ENCODE assay signal across 8 cellular contexts in genomic region chr11:67288452-67289225, GRCh38.
A peak's percentile ranks its signal among the peaks of the same experiment; 100 is the strongest.
DNase-seq lines count a peak whose midpoint lies in the region; ATAC-seq and TF ChIP-seq lines count a peak whose summit lies in the region.

No MANE protein-coding gene starts in this region.

- H3K4me1 Mint-ChIP-seq in central memory CD8-positive, alpha-beta T cell: peaks cover 49% of the 10 kb centered on the region

- no peaks in the 10 kb centered on the region for H3K27me3 Mint-ChIP-seq in central memory CD8-positive, alpha-beta T cell

- DNase-seq in AG10803 (ENCODE audit: low read depth): peak; percentile 90
- peak; percentile 88 for DNase-seq in NCI-H345 (lab: John Stamatoyannopoulos, UW)
- DNase-seq in activated CD4-positive, CD25-positive, alpha-beta regulatory T cell (lab: John Stamatoyannopoulos, UW): peak; percentile 68 to 88 (median 80)
- peak; percentile 83 to 87 for DNase-seq in central memory CD8-positive, alpha-beta T cell (ENCODE audit: low spot score in 2 of 2)
- DNase-seq in kidney glomerular epithelial cell (lab: John Stamatoyannopoulos, UW): peak; percentile 71
- DNase-seq in stimulated activated CD4-positive, alpha-beta T cell treated with anti-CD3 and anti-CD28 coated beads, Interleukin-15, amount 100 ng/mL, for 24 hours: peak; percentile 93

- H3K4me3 Mint-ChIP-seq in central memory CD8-positive, alpha-beta T cell: peak overlapping the region; percentile 81

- H3K36me3 Mint-ChIP-seq in central memory CD8-positive, alpha-beta T cell (ENCODE audit: insufficient read depth): peaks cover 66% of the 10 kb centered on the region

- TF ChIP-seq CTCF in AG10803 (conservative IDR thresholded peaks at IDR 0.05; ENCODE audit: low read length): no peak

- ATAC-seq in GM18873 (IDR thresholded peaks at IDR 0.05; ENCODE audit: low FRiP score, unreplicated experiment): peak; percentile 44
- peak; percentile 59 for ATAC-seq in HG03108 (IDR thresholded peaks at IDR 0.05; ENCODE audit: unreplicated experiment)
- peak; percentile 69 for ATAC-seq in central memory CD8-positive, alpha-beta T cell (replicated peaks; ENCODE audit: extremely low read depth, poor library complexity, severe bottlenecking)

- no peaks in the 10 kb centered on the region for H3K9me3 Mint-ChIP-seq in central memory CD8-positive, alpha-beta T cell

- peak overlapping the region; percentile 97 for H3K27ac Mint-ChIP-seq in central memory CD8-positive, alpha-beta T cell (ENCODE audit: low read depth)

- peak overlapping the region; percentile 79 for H3K4me3 ChIP-seq in AG10803 (ENCODE audit: low read length)

Comparison
In these comparisons a context has a peak if more than half of its experiments do, and no peak if none do; other contexts are left out.
1. Peak in every context shown above with its lines: DNase-seq, ATAC-seq and H3K4me3 ChIP-seq.